16 cellular contexts compared by ENCODE assay signal in genomic region chr14:67263499-67264149, GRCh38. TPM values are rescaled to one million over a fixed set of nuclear protein-coding genes. Genes with fewer than 3 reads are reported as not detected.
DNase-seq lines count a peak whose midpoint lies in the region; FAIRE-seq and TF ChIP-seq lines count a peak whose summit lies in the region.
"Had no signal": no experiment of that assay in that cellular context is flagged by ENCODE, and none has a peak within 500 bp of the region (broad histone marks: within the 10 kb centered on the region; RNA-seq: fewer than 3 reads in every experiment).

No MANE protein-coding gene starts in this region.

- POLR2A ChIA-PET in AG04449 (lab: Yijun Ruan, JAX) (no interaction called here), H1 (lab: Charles Lee; ENCODE audit: partially characterized antibody) (interaction anchor here (0.6 kb wide), 1 partner anchor 9 kb away, joined by 3 read pairs; no protein-coding TSS in a partner anchor)

- TF ChIP-seq CTCF in AG04449 (IDR thresholded peaks at IDR 0.05; ENCODE audit: insufficient read depth, low read length, missing control alignments) (no peak), H1 (IDR thresholded peaks at IDR 0.05; ENCODE audit: control extremely low read depth in 1 of 3, insufficient read depth in 1 of 3, low read depth in 1 of 3, low read length in 3 of 3) (no peak), nephron (IDR thresholded peaks at IDR 0.05; ENCODE audit: unreplicated experiment in 3 of 3) (no peak)

- no peaks in the 10 kb centered on the region for H3K9me3 Mint-ChIP-seq in nephron

- H4K5ac ChIP-seq in H1 (ENCODE audit: insufficient read length, low read depth, low read length) = no peak overlapping the region

- no peak for FAIRE-seq in H1 (lab: Jason Lieb, UNC)
- FAIRE-seq: GM12878 had no signal

- no peak overlapping the region for H3K4ac ChIP-seq in H1 (replicated peaks; ENCODE audit: insufficient read length, low read depth, low read length)

- H3K4me3 ChIP-seq in AG04449 (ENCODE audit: low read depth, low read length) (no peak overlapping the region), H1 (ENCODE audit: extremely low read depth in 1 of 4, insufficient read depth in 2 of 4, low read depth in 3 of 4, low read length in 4 of 4) (no peak overlapping the region)
- no peak overlapping the region for H3K4me3 ChIP-seq in effector memory CD4-positive, alpha-beta T cell (ENCODE audit: insufficient read depth, low read depth, low read length, poor library complexity, severe bottlenecking)
- H3K4me3 ChIP-seq: GM12878, heart right ventricle, transverse colon had no signal

- H3K36me3 ChIP-seq in H1 (ENCODE audit: control insufficient read depth in 2 of 4, insufficient read depth in 4 of 4, low read length in 3 of 4) = no peaks in the 10 kb centered on the region
- H3K36me3 ChIP-seq in effector memory CD4-positive, alpha-beta T cell (ENCODE audit: control insufficient read depth, insufficient read depth, low read length) = no peaks in the 10 kb centered on the region
- H3K36me3 ChIP-seq: heart right ventricle, transverse colon had no signal

- H3K4me1 ChIP-seq in H1 (replicated peaks in 1 of 4; ENCODE audit: control insufficient read depth in 3 of 4, insufficient read depth in 4 of 4, low read length in 3 of 4) = peaks cover 0 to 11% (median 4%) of the 10 kb centered on the region in 4 experiments; a peak in 4 of 7 replicates
- H3K4me1 ChIP-seq in effector memory CD4-positive, alpha-beta T cell (ENCODE audit: control insufficient read depth, insufficient read depth, low read length, poor library complexity, severe bottlenecking) = no peaks in the 10 kb centered on the region

- H2BK12ac ChIP-seq in H1 (ENCODE audit: low read depth, low read length) = no peak overlapping the region

- peaks cover 54% of the 10 kb centered on the region for H3K4me1 Mint-ChIP-seq in nephron

- peak overlapping the region; percentile 43 to 81 (median 65) for H3K27ac Mint-ChIP-seq in nephron

- H3K9me3 ChIP-seq in H1 (ENCODE audit: insufficient read depth in 2 of 2, low read depth in 1 of 2, low read length in 1 of 2) = no peaks in the 10 kb centered on the region
- no peaks in the 10 kb centered on the region for H3K9me3 ChIP-seq in effector memory CD4-positive, alpha-beta T cell (ENCODE audit: control insufficient read depth, low read length)
- H3K9me3 ChIP-seq: heart right ventricle, transverse colon had no signal

- H4K20me1 ChIP-seq in H1 (replicated peaks in 1 of 2; ENCODE audit: control insufficient read depth in 1 of 2, insufficient read depth in 2 of 2, low read length in 2 of 2) = no peaks in the 10 kb centered on the region

- WGBS in H1 (ENCODE audit: extremely low coverage in 1 of 2, insufficient coverage in 1 of 2, insufficient read length in 1 of 2, insufficient replicate concordance in 2 of 2, low coverage in 1 of 2, low lambda C conversion rate in 2 of 2, missing lambda C conversion rate in 1 of 2), 2 experiments = 89% methylated on average over 5 of the region's 5 CpGs; no CpG with 5 or more reads in 1 of the 2 experiments

- H3K18ac ChIP-seq in H1 (ENCODE audit: extremely low read depth, low read length) = no peak overlapping the region

- no peak overlapping the region for H3K14ac ChIP-seq in H1 (ENCODE audit: insufficient read length)

- H2BK20ac ChIP-seq in H1 (ENCODE audit: low read length) = no peak overlapping the region

- no peak overlapping the region for H4K8ac ChIP-seq in H1 (ENCODE audit: extremely low read depth, insufficient read depth, low read length)

- DNase-seq in AG04449 (ENCODE audit: low read depth, low spot score) = peak; percentile 55
- DNase-seq in H1 (ENCODE audit: low read depth in 1 of 2, low spot score in 2 of 2) = no peak
- no peak for DNase-seq in CD1c-positive myeloid dendritic cell (ENCODE audit: extremely low spot score)
- DNase-seq in effector memory CD4-positive, alpha-beta T cell = no peak
- DNase-seq in midbrain (lab: John Stamatoyannopoulos, UW) = no peak
- DNase-seq in islet precursor cell = no peak
- DNase-seq: AML-193; heart right ventricle; left ventricle myocardium superior; NCI-H1048; NCI-H345; stimulated activated CD4-positive, alpha-beta T cell treated with anti-CD3 and anti-CD28 coated beads, Interleukin-15, amount 100 ng/mL, for 24 hours; transverse colon had no signal

- no peak overlapping the region for H2AK5ac ChIP-seq in H1 (ENCODE audit: low read depth, low read length)

- no peak overlapping the region for H2BK5ac ChIP-seq in H1 (ENCODE audit: low read depth, low read length)

- no peak overlapping the region for H3K23ac ChIP-seq in H1 (ENCODE audit: insufficient read length)

- H2AFZ ChIP-seq in H1 (ENCODE audit: low read length) = no peak overlapping the region

- H3K9ac ChIP-seq in H1 (replicated peaks in 1 of 4; ENCODE audit: extremely low read depth in 1 of 4, low read depth in 3 of 4, low read length in 3 of 4) = no peak overlapping the region

- CTCF ChIA-PET in AG04449 (lab: Yijun Ruan, JAX) (no interaction called here), H1 (lab: Charles Lee; ENCODE audit: partially characterized antibody) (interaction anchor here (1.0 kb wide), 1 partner anchor 12 kb away, joined by 3 read pairs; no protein-coding TSS in a partner anchor)

- H3K79me2 ChIP-seq in H1 (ENCODE audit: control insufficient read depth in 1 of 2, insufficient read depth in 2 of 2, low read length in 2 of 2) = peaks cover 0 to 54% of the 10 kb centered on the region in 2 experiments; a peak in 2 of 4 replicates

- no peak overlapping the region for H2BK120ac ChIP-seq in H1 (replicated peaks; ENCODE audit: low read depth, low read length)

- no peak overlapping the region for H3K27ac ChIP-seq in H1 (ENCODE audit: low read depth, low read length)
- no peak overlapping the region for H3K27ac ChIP-seq in effector memory CD4-positive, alpha-beta T cell (ENCODE audit: insufficient read depth, low read length, poor library complexity, severe bottlenecking)
- H3K27ac ChIP-seq: heart right ventricle, transverse colon had no signal

- no peak overlapping the region for H4K91ac ChIP-seq in H1 (replicated peaks; ENCODE audit: insufficient read length, low read length)

- no peak for TF ChIP-seq RAD21 in Ishikawa (IDR thresholded peaks at IDR 0.05; ENCODE audit: low read depth)
- TF ChIP-seq RAD21 in H1 (IDR thresholded peaks at IDR 0.05 in 1 of 2, conservative IDR thresholded peaks at IDR 0.05 in 1 of 2; ENCODE audit: low read depth in 2 of 2, low read length in 2 of 2) = no peak

- no peak overlapping the region for H3K4me2 ChIP-seq in H1 (ENCODE audit: insufficient read depth in 1 of 2, low read depth in 2 of 2, low read length in 2 of 2)

- H3K27me3 ChIP-seq in H1 (replicated peaks in 1 of 4; ENCODE audit: control insufficient read depth in 3 of 4, extremely low read depth in 1 of 4, insufficient read depth in 3 of 4, low read length in 3 of 4) = no peaks in the 10 kb centered on the region
- H3K27me3 ChIP-seq in effector memory CD4-positive, alpha-beta T cell (replicated peaks; ENCODE audit: control insufficient read depth, insufficient read depth, low read length, poor library complexity, severe bottlenecking) = no peaks in the 10 kb centered on the region
- H3K27me3 ChIP-seq: heart right ventricle, transverse colon had no signal

- H3K36me3 Mint-ChIP-seq in nephron (ENCODE audit: low read depth) = no peaks in the 10 kb centered on the region

- no peak overlapping the region for H3K4me3 Mint-ChIP-seq in nephron

- no peaks in the 10 kb centered on the region for H3K79me1 ChIP-seq in H1 (ENCODE audit: low read depth, low read length)

- H3K23me2 ChIP-seq in H1 (ENCODE audit: low read depth, low read length) = no peaks in the 10 kb centered on the region

- TF ChIP-seq EP300 in Ishikawa (IDR thresholded peaks at IDR 0.05; ENCODE audit: borderline replicate concordance) = no peak
- no peak for TF ChIP-seq EP300 in H1 (IDR thresholded peaks at IDR 0.05; ENCODE audit: borderline replicate concordance in 1 of 2, low read depth in 2 of 2, low read length in 2 of 2)

- no peaks in the 10 kb centered on the region for H3K27me3 Mint-ChIP-seq in nephron (ENCODE audit: low read depth)

- H3K56ac ChIP-seq in H1 (replicated peaks; ENCODE audit: insufficient read length, low read depth, low read length) = no peak overlapping the region

- no peak for TF ChIP-seq POLR2A in H1 (IDR thresholded peaks at IDR 0.05; ENCODE audit: control extremely low read depth in 1 of 2, low read depth in 2 of 2, low read length in 2 of 2)

- no peak overlapping the region for H2BK15ac ChIP-seq in H1 (ENCODE audit: low read length)

TF ChIP-seq in Ishikawa, 13 proteins besides CTCF, POLR2A, EP300 and RAD21:
- TF ChIP-seq NFIC (IDR thresholded peaks at IDR 0.05) (peak; percentile 44; the same call in 1 of the 2 replicates), TCF12 (IDR thresholded peaks at IDR 0.05; ENCODE audit: low read depth) (no peak)

TF ChIP-seq in H1, 55 proteins besides CTCF, POLR2A, EP300 and RAD21:
- 0 out of 2 replicates have a peak, but pooled peaks have one; percentile 37 for TF ChIP-seq KDM1A (IDR thresholded peaks at IDR 0.05; ENCODE audit: borderline replicate concordance, low read length)
- no peak for TF ChIP-seq TBP (IDR thresholded peaks at IDR 0.05; ENCODE audit: low read depth, low read length)

RNA-seq across cellular contexts. Expression of gene PALS1, which starts 22.4 kb away (rescaled TPM):
- total RNA-seq in H1 (2021; fragmentation: NEBNext Ultra II Directional; extraction: Animal tissue kit (Norgen Biotek cat#: 25700)) = 19.0 and 25.1 TPM in 2 replicates
- polyA plus RNA-seq in H1 (2011; rRNA removed) = 4.2 and 6.7 TPM in 2 replicates
- 7.4 TPM for polyA plus RNA-seq in H1 (2011; cell fraction: cytosol; rRNA removed)
- 3.3 TPM for polyA plus RNA-seq in H1 (2011; cell fraction: nucleus; rRNA removed)
- 7.2 to 14.8 TPM (median 9.4 TPM) in 4 replicates for polyA plus RNA-seq in H1 (2012, experiment 1 of 2)
- polyA plus RNA-seq in H1 (2012, experiment 2 of 2) = 1.2 TPM
- polyA plus RNA-seq in H1 (2013, experiment 1 of 2) = 10.9 TPM
- 11.8 TPM for polyA plus RNA-seq in H1 (2013, experiment 2 of 2)
- polyA minus RNA-seq in H1 (2011; rRNA and poly(A)+ RNA removed) = 11.8 and 17.3 TPM in 2 replicates
- polyA minus RNA-seq in H1 (2011; cell fraction: cytosol; rRNA and poly(A)+ RNA removed) = 10.2 TPM
- polyA minus RNA-seq in H1 (2011; cell fraction: nucleus; rRNA and poly(A)+ RNA removed) = 28.2 TPM
